In the genomic region with DNA sequence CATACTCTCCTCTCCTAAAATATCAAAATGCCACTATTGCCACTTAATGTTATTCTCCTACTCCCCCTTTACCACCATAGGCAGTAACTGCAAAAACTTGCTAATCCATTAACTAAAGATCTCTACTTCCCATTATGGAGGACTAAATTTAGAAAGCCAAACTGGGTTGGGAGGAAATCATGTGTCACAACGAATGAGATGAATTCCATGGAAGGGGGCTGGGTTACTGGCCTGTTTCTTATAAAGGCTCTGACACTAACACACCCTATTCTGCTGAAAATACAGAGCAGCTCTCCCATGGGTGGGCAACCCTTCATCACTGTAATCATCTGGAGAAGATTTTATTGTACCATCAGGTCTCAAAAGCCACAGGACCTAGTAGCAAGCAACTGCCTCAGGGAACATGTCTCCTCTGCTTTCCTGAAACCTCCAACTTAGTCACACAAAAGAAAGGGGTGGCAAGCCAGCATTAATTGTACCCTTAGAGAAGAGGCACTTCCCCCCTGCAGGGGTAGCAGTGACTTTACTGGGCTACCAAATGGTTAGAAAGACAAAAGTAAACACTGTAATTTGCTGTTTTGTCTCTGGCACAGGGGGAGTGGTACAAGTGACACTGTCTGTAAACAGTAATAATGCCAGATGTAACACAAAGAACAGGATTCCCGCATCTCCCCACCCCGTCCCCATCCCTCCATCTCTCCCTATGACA, we compare ENCODE assay signal across 1 cellular context.
TF ChIP-seq lines count a peak whose summit lies in the region.

No MANE protein-coding gene starts in this region.

TF ChIP-seq in HEK293, 187 proteins besides CTCF, POLR2A, EP300 and RAD21 (continued from another document):
- TF ChIP-seq ZNF266 (tag by site-specific recombination; IDR thresholded peaks at IDR 0.05; ENCODE audit: low read depth) (no peak), ZNF239 (tag by site-specific recombination; IDR thresholded peaks at IDR 0.05) (no peak), ZNF350 (tag by site-specific recombination; IDR thresholded peaks at IDR 0.05) (no peak), ZNF658 (tag by site-specific recombination; IDR thresholded peaks at IDR 0.05) (no peak), ZNF555 (tag by site-specific recombination; conservative IDR thresholded peaks at IDR 0.05) (no peak), SCRT2 (tag by site-specific recombination; IDR thresholded peaks at IDR 0.05) (no peak), ZNF302 (tag by site-specific recombination; IDR thresholded peaks at IDR 0.05; ENCODE audit: low read depth) (no peak), GLIS1 (tag by site-specific recombination; IDR thresholded peaks at IDR 0.05) (peak; percentile 46; the same call in 1 of the 2 replicates), SP7 (tag by site-specific recombination; IDR thresholded peaks at IDR 0.05) (peak; percentile 99), ZIC2 (tag by site-specific recombination; IDR thresholded peaks at IDR 0.05) (peak; percentile 38), ZNF777 (tag by site-specific recombination; IDR thresholded peaks at IDR 0.05; ENCODE audit: borderline replicate concordance) (no peak), ZNF561 (tag by site-specific recombination; IDR thresholded peaks at IDR 0.05; ENCODE audit: borderline replicate concordance) (no peak), ZNF514 (tag by site-specific recombination; IDR thresholded peaks at IDR 0.05) (no peak), ZNF521 (tag by site-specific recombination; IDR thresholded peaks at IDR 0.05) (no peak), ZNF146 (tag by site-specific recombination; IDR thresholded peaks at IDR 0.05) (no peak), ZNF157 (tag by site-specific recombination; IDR thresholded peaks at IDR 0.05) (no peak), ZNF394 (tag by site-specific recombination; IDR thresholded peaks at IDR 0.05; ENCODE audit: borderline replicate concordance) (no peak), ZNF24 (tag by site-specific recombination; IDR thresholded peaks at IDR 0.05) (no peak), ZNF214 (tag by site-specific recombination; IDR thresholded peaks at IDR 0.05; ENCODE audit: borderline replicate concordance) (no peak), ZNF423 (tag by site-specific recombination; IDR thresholded peaks at IDR 0.05) (no peak), ZNF426 (tag by site-specific recombination; IDR thresholded peaks at IDR 0.05) (no peak), ZNF624 (tag by site-specific recombination; IDR thresholded peaks at IDR 0.05) (no peak)
- TF ChIP-seq, protein P1, sequence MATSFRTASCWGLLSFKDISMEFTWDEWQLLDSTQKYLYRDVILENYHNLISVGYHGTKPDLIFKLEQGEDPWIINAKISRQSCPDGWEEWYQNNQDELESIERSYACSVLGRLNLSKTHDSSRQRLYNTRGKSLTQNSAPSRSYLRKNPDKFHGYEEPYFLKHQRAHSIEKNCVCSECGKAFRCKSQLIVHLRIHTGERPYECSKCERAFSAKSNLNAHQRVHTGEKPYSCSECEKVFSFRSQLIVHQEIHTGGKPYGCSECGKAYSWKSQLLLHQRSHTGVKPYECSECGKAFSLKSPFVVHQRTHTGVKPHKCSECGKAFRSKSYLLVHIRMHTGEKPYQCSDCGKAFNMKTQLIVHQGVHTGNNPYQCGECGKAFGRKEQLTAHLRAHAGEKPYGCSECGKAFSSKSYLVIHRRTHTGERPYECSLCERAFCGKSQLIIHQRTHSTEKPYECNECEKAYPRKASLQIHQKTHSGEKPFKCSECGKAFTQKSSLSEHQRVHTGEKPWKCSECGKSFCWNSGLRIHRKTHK (tag by site-specific recombination; IDR thresholded peaks at IDR 0.05), result no peak
